2 cellular contexts compared by ENCODE assay signal in the genomic region with DNA sequence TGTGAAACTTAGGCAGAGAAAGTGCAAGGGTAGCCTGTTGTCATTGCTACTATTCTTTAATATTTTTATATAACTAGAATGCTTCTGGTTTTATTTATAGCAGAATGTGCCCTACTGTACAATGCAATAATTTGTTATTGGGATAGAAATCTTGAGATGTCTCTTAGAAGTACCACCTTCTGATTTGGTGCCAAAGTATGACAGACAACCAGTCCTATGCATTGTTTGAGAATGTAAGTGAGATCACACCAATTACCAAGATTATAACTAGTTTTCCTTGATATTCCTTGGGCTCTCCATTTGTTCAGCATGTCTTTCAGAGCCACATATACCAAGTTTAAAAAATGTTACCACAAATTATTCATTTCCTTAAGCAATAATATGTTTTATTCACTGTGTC.
TF ChIP-seq lines count a peak whose summit lies in the region.

No MANE protein-coding gene starts in this region.

TF ChIP-seq in SK-N-SH, 30 proteins besides CTCF, POLR2A, EP300 and RAD21 (continued from another document):
- TF ChIP-seq PBX3 (IDR thresholded peaks at IDR 0.05), result no peak
- TF ChIP-seq MXI1 (IDR thresholded peaks at IDR 0.05; ENCODE audit: low read depth, low read length), result no peak
- TF ChIP-seq USF2 (IDR thresholded peaks at IDR 0.05; ENCODE audit: borderline replicate concordance, low read depth, low read length), result no peak
- TF ChIP-seq SMC3 (IDR thresholded peaks at IDR 0.05; ENCODE audit: low read depth, low read length), result no peak
- TF ChIP-seq NRF1 (IDR thresholded peaks at IDR 0.05; ENCODE audit: low read depth, low read length), result no peak
- TF ChIP-seq, protein P1, sequence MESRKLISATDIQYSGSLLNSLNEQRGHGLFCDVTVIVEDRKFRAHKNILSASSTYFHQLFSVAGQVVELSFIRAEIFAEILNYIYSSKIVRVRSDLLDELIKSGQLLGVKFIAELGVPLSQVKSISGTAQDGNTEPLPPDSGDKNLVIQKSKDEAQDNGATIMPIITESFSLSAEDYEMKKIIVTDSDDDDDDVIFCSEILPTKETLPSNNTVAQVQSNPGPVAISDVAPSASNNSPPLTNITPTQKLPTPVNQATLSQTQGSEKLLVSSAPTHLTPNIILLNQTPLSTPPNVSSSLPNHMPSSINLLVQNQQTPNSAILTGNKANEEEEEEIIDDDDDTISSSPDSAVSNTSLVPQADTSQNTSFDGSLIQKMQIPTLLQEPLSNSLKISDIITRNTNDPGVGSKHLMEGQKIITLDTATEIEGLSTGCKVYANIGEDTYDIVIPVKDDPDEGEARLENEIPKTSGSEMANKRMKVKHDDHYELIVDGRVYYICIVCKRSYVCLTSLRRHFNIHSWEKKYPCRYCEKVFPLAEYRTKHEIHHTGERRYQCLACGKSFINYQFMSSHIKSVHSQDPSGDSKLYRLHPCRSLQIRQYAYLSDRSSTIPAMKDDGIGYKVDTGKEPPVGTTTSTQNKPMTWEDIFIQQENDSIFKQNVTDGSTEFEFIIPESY (IDR thresholded peaks at IDR 0.05; ENCODE audit: borderline replicate concordance, low read depth), result no peak
- no peak for TF ChIP-seq SIN3A (IDR thresholded peaks at IDR 0.05; ENCODE audit: borderline replicate concordance, low read depth, low read length)
- no peak for TF ChIP-seq RXRA (IDR thresholded peaks at IDR 0.05; ENCODE audit: borderline replicate concordance, low read depth)
- no peak for TF ChIP-seq MEF2A (IDR thresholded peaks at IDR 0.05; ENCODE audit: borderline replicate concordance, low read depth)
- TF ChIP-seq IRF3 (IDR thresholded peaks at IDR 0.05; ENCODE audit: low read depth, low read length), result no peak
- no peak for TF ChIP-seq CHD2 (IDR thresholded peaks at IDR 0.05; ENCODE audit: low read length, partially characterized antibody)
- TF ChIP-seq RFX5 (IDR thresholded peaks at IDR 0.05; ENCODE audit: low read length), result no peak

TF ChIP-seq in SK-N-SH treated with all-trans-retinoic acid at 6 μM for 48 hours, 23 proteins besides CTCF, POLR2A, EP300 and RAD21 (continued from another document):
- TF ChIP-seq TSHZ2 (CRISPR knock-in tag; IDR thresholded peaks at IDR 0.05), result no peak
